In genomic region chr4:108559911-108560310, GRCh38 we compare ENCODE assay signal across 16 cellular contexts.
A peak's percentile ranks its signal among the peaks of the same experiment; 100 is the strongest.
DNase-seq lines count a peak whose midpoint lies in the region; ATAC-seq and TF ChIP-seq lines count a peak whose summit lies in the region.
"Had no signal": no experiment of that assay in that cellular context is flagged by ENCODE, and none has a peak within 500 bp of the region (broad histone marks: within the 10 kb centered on the region; RNA-seq: fewer than 3 reads in every experiment).

No MANE protein-coding gene starts in this region.

- ATAC-seq in lower lobe of right lung: no peak
- ATAC-seq in sciatic nerve: peak; percentile 24
- ATAC-seq in GM19463 (IDR thresholded peaks at IDR 0.05; ENCODE audit: unreplicated experiment): no peak
- ATAC-seq in GM18505 (IDR thresholded peaks at IDR 0.05; ENCODE audit: unreplicated experiment): no peak

- intact Hi-C loops in lower lobe of right lung (cut with DNase I) (no loop called here), sciatic nerve (cut with DNase I) (no loop called here)

- no peaks in the 10 kb centered on the region for H3K36me3 ChIP-seq in SJSA1
- H3K36me3 ChIP-seq in lower lobe of right lung: no peaks in the 10 kb centered on the region

- TF ChIP-seq CTCF in lower lobe of right lung (IDR thresholded peaks at IDR 0.05): no peak

- no peak overlapping the region for H3K4me3 ChIP-seq in SJSA1
- H3K4me3 ChIP-seq in lower lobe of right lung: no peak overlapping the region

- peak; percentile 40 for DNase-seq in COLO829 (ENCODE audit: low spot score)
- DNase-seq in SJSA1 (ENCODE audit: low read depth in 1 of 2, low spot score in 2 of 2): no peak
- DNase-seq in lower lobe of right lung: no peak
- no peak for DNase-seq in sciatic nerve (ENCODE audit: low spot score)
- DNase-seq in HuH-7.5 (ENCODE audit: low spot score): no peak
- DNase-seq: CD8-positive, alpha-beta memory T cell; Karpas-422; MV-4-11; NCI-H1105 treated with DMSO at 0.1 percent for 48 hours; NCI-H2029 treated with DMSO at 0.1 percent for 48 hours; NCI-H226; NCI-H510A treated with DMSO at 0.1 percent for 48 hours; NCI-H748 treated with DMSO at 0.1 percent for 48 hours; NK-92 treated with Interleukin-12 subunit alpha and Interleukin-12 subunit beta, amount 100 ng/mL, for 24 hours had no signal

- no peak for TF ChIP-seq POLR2A in GM18505 (IDR thresholded peaks at IDR 0.05; ENCODE audit: borderline replicate concordance, extremely low read depth, insufficient read depth, insufficient read length)

- H3K27me3 ChIP-seq in SJSA1 (replicated peaks): no peaks in the 10 kb centered on the region
- no peaks in the 10 kb centered on the region for H3K27me3 ChIP-seq in lower lobe of right lung (ENCODE audit: low read depth)

- H3K9me3 ChIP-seq in SJSA1 (replicated peaks) (no peaks in the 10 kb centered on the region), lower lobe of right lung (no peaks in the 10 kb centered on the region)

- peak overlapping the region; percentile 97 for H3K27ac ChIP-seq in SJSA1
- peak overlapping the region; percentile 15 for H3K27ac ChIP-seq in lower lobe of right lung

- H3K4me1 ChIP-seq in SJSA1 (replicated peaks) (peaks cover 25% of the 10 kb centered on the region), lower lobe of right lung (peaks cover 8% of the 10 kb centered on the region)
